8 cellular contexts compared by ENCODE assay signal in genomic region chr2:148022351-148022750, GRCh38. TPM values are rescaled to one million over a fixed set of nuclear protein-coding genes. Genes with fewer than 3 reads are reported as not detected.
DNase-seq lines count a peak whose midpoint lies in the region; ATAC-seq lines count a peak whose summit lies in the region.

No MANE protein-coding gene starts in this region.

- H3K9me3 Mint-ChIP-seq in activated naive CD4-positive, alpha-beta T cell treated with anti-CD3 and anti-CD28 coated beads for 36 hours: no peaks in the 10 kb centered on the region
- H3K9me3 Mint-ChIP-seq in activated naive CD8-positive, alpha-beta T cell treated with anti-CD3 and anti-CD28 coated beads, Interleukin-2, amount 10 ng/mL, durations not matched to agents 7 days and 5 days: no peaks in the 10 kb centered on the region

- no peaks in the 10 kb centered on the region for H3K27me3 Mint-ChIP-seq in activated naive CD4-positive, alpha-beta T cell treated with anti-CD3 and anti-CD28 coated beads for 36 hours (ENCODE audit: low read depth)
- no peaks in the 10 kb centered on the region for H3K27me3 Mint-ChIP-seq in activated naive CD8-positive, alpha-beta T cell treated with anti-CD3 and anti-CD28 coated beads, Interleukin-2, amount 10 ng/mL, durations not matched to agents 7 days and 5 days

- H3K27ac ChIP-seq in iPS-20b (ENCODE audit: low read length) (no peak overlapping the region), thymus (ENCODE audit: low read depth) (no peak overlapping the region)

- ATAC-seq in activated naive CD8-positive, alpha-beta T cell treated with anti-CD3 and anti-CD28 coated beads, Interleukin-2, amount 10 ng/mL, durations not matched to agents 7 days and 5 days (ENCODE audit: low read depth): no peak
- no peak for ATAC-seq in GM18861 (IDR thresholded peaks at IDR 0.05; ENCODE audit: unreplicated experiment)

- H3K9me3 ChIP-seq in iPS-20b (ENCODE audit: insufficient read depth, low read depth, low read length) (no peaks in the 10 kb centered on the region), thymus (ENCODE audit: control insufficient read depth) (no peaks in the 10 kb centered on the region)

- DNase-seq in activated naive CD4-positive, alpha-beta T cell treated with anti-CD3 and anti-CD28 coated beads for 36 hours: no peak
- no peak for DNase-seq in activated naive CD4-positive, alpha-beta T cell (lab: John Stamatoyannopoulos, UW)
- DNase-seq in activated naive CD8-positive, alpha-beta T cell treated with anti-CD3 and anti-CD28 coated beads, Interleukin-2, amount 10 ng/mL, durations not matched to agents 7 days and 5 days: no peak
- no peak for DNase-seq in A172 (ENCODE audit: low spot score)
- no peak for DNase-seq in cerebellar cortex (ENCODE audit: low spot score)

- POLR2A ChIA-PET in activated naive CD8-positive, alpha-beta T cell treated with anti-CD3 and anti-CD28 coated beads, Interleukin-2, amount 10 ng/mL, durations not matched to agents 7 days and 5 days (lab: Charles Lee): interaction anchor here (1.0 to 1.1 kb wide), 2 partner anchors 487 to 530 kb away, joined by 3 to 4 read pairs; no protein-coding TSS in a partner anchor

- peak overlapping the region; percentile 93; the same call in 1 of the 2 replicates for H3K9ac ChIP-seq in iPS-20b (ENCODE audit: low read depth, low read length)

- H3K4me1 Mint-ChIP-seq in activated naive CD4-positive, alpha-beta T cell treated with anti-CD3 and anti-CD28 coated beads for 36 hours (ENCODE audit: low read depth): peaks cover 41% of the 10 kb centered on the region
- peaks cover 29% of the 10 kb centered on the region for H3K4me1 Mint-ChIP-seq in activated naive CD8-positive, alpha-beta T cell treated with anti-CD3 and anti-CD28 coated beads, Interleukin-2, amount 10 ng/mL, durations not matched to agents 7 days and 5 days

- H3K4me1 ChIP-seq in iPS-20b (ENCODE audit: insufficient read depth, low read length) (peaks cover 14% of the 10 kb centered on the region; the same call in 1 of the 2 replicates), thymus (ENCODE audit: control insufficient read depth, insufficient read depth, low read length) (peaks cover 6% of the 10 kb centered on the region)

- 45% methylated on average over 1 of the region's 1 CpG for WGBS in thymus

- H3K4me3 ChIP-seq in iPS-20b (ENCODE audit: low read length) (peak overlapping the region; percentile 93), thymus (ENCODE audit: low read length) (peak overlapping the region; percentile 83)

- H3K27me3 ChIP-seq in iPS-20b (ENCODE audit: insufficient read depth, low read length) (no peaks in the 10 kb centered on the region), thymus (ENCODE audit: control insufficient read depth, insufficient read depth) (no peaks in the 10 kb centered on the region)

- H3K27ac Mint-ChIP-seq in activated naive CD4-positive, alpha-beta T cell treated with anti-CD3 and anti-CD28 coated beads for 36 hours: peak overlapping the region; percentile 96
- H3K27ac Mint-ChIP-seq in activated naive CD8-positive, alpha-beta T cell treated with anti-CD3 and anti-CD28 coated beads, Interleukin-2, amount 10 ng/mL, durations not matched to agents 7 days and 5 days: peak overlapping the region; percentile 98

- peak overlapping the region; percentile 100 for H3K4me3 Mint-ChIP-seq in activated naive CD4-positive, alpha-beta T cell treated with anti-CD3 and anti-CD28 coated beads for 36 hours
- H3K4me3 Mint-ChIP-seq in activated naive CD8-positive, alpha-beta T cell treated with anti-CD3 and anti-CD28 coated beads, Interleukin-2, amount 10 ng/mL, durations not matched to agents 7 days and 5 days: peak overlapping the region; percentile 99

- intact Hi-C loops in activated naive CD4-positive, alpha-beta T cell treated with anti-CD3 and anti-CD28 coated beads for 36 hours (cut with micrococcal nuclease): loop anchor here (5.0 kb wide), 1 partner anchor 390 kb away; no protein-coding TSS in a partner anchor

- peaks cover 3% of the 10 kb centered on the region for H3K36me3 Mint-ChIP-seq in activated naive CD4-positive, alpha-beta T cell treated with anti-CD3 and anti-CD28 coated beads for 36 hours (ENCODE audit: low read depth)
- H3K36me3 Mint-ChIP-seq in activated naive CD8-positive, alpha-beta T cell treated with anti-CD3 and anti-CD28 coated beads, Interleukin-2, amount 10 ng/mL, durations not matched to agents 7 days and 5 days: peaks cover 10% of the 10 kb centered on the region

- CTCF ChIA-PET in activated naive CD4-positive, alpha-beta T cell treated with anti-CD3 and anti-CD28 coated beads for 36 hours (lab: Charles Lee): no interaction called here

- H3K36me3 ChIP-seq in iPS-20b (ENCODE audit: insufficient read depth, low read depth, low read length) (0 out of 2 replicates have a peak, but pooled peaks cover 4% of the 10 kb centered on the region), thymus (ENCODE audit: control insufficient read depth, insufficient read depth) (no peaks in the 10 kb centered on the region)

RNA-seq across cellular contexts. Expression of gene MBD5, which starts 1.5 kb away (rescaled TPM):
- total RNA-seq in activated naive CD4-positive, alpha-beta T cell treated with anti-CD3 and anti-CD28 coated beads for 36 hours: 10 to 100 TPM; 19.6 to 20.2 TPM
- total RNA-seq in activated naive CD8-positive, alpha-beta T cell treated with anti-CD3 and anti-CD28 coated beads, Interleukin-2, amount 10 ng/mL, durations not matched to agents 7 days and 5 days: 10 to 100 TPM; 49.8 to 51.4 TPM
- polyA plus RNA-seq in thymus: 13.4 TPM
- 7.1 and 11.3 TPM in 2 replicates for total RNA-seq in A172 (2014; rRNA removed; shearing (Covaris generic))

RNA-seq across cellular contexts. Expression of gene ORC4, which starts 1.8 kb away (rescaled TPM):
- 10 to 100 TPM; 35.9 to 38.8 TPM for total RNA-seq in activated naive CD4-positive, alpha-beta T cell treated with anti-CD3 and anti-CD28 coated beads for 36 hours
- total RNA-seq in activated naive CD8-positive, alpha-beta T cell treated with anti-CD3 and anti-CD28 coated beads, Interleukin-2, amount 10 ng/mL, durations not matched to agents 7 days and 5 days: 10 to 100 TPM; 40.0 to 42.3 TPM
- 22.8 TPM for polyA plus RNA-seq in thymus
- 143 and 145 TPM in 2 replicates for total RNA-seq in A172 (2014; rRNA removed; shearing (Covaris generic))
